22 cellular contexts compared by ENCODE assay signal in genomic region chrX:71991164-71991563, GRCh38.
"Had no signal": no experiment of that assay in that cellular context is flagged by ENCODE, and none has a peak within 500 bp of the region (broad histone marks: within the 10 kb centered on the region; RNA-seq: fewer than 3 reads in every experiment).

No MANE protein-coding gene starts in this region.

- H3K4me3 Mint-ChIP-seq: stimulated activated effector memory CD8-positive, alpha-beta T cell treated with anti-CD3 and anti-CD28 coated beads, Interleukin-12 subunit alpha, Interleukin-12 subunit beta, amount 100 ng/mL, for 72 hours had no signal

- H3K27ac Mint-ChIP-seq: stimulated activated effector memory CD8-positive, alpha-beta T cell treated with anti-CD3 and anti-CD28 coated beads, Interleukin-12 subunit alpha, Interleukin-12 subunit beta, amount 100 ng/mL, for 72 hours had no signal

- ATAC-seq: gastrocnemius medialis; left ventricle myocardium superior; naive thymus-derived CD8-positive, alpha-beta T cell; stimulated activated effector memory CD8-positive, alpha-beta T cell treated with anti-CD3 and anti-CD28 coated beads, Interleukin-12 subunit alpha, Interleukin-12 subunit beta, amount 100 ng/mL, for 72 hours; stimulated activated naive CD8-positive, alpha-beta T cell treated with anti-CD3 and anti-CD28 coated beads, Interleukin-15, Interleukin-2, amounts not matched to agents 100 U/mL and 50 U/mL, for 24 hours had no signal

- H3K27ac ChIP-seq: epithelial cell of prostate, esophagus muscularis mucosa, gastrocnemius medialis, parathyroid adenoma, prostate gland, right lobe of liver, tibial artery, upper lobe of left lung, uterus had no signal

- H3K36me3 Mint-ChIP-seq: naive thymus-derived CD8-positive, alpha-beta T cell; stimulated activated effector memory CD8-positive, alpha-beta T cell treated with anti-CD3 and anti-CD28 coated beads, Interleukin-12 subunit alpha, Interleukin-12 subunit beta, amount 100 ng/mL, for 72 hours had no signal

- H3K36me3 ChIP-seq: esophagus muscularis mucosa, gastrocnemius medialis, prostate gland, right lobe of liver, tibial artery, upper lobe of left lung, uterus had no signal

- H3K27me3 ChIP-seq: esophagus muscularis mucosa, gastrocnemius medialis, right lobe of liver, tibial artery, upper lobe of left lung, uterus had no signal

- H3K4me1 ChIP-seq: parathyroid adenoma, prostate gland, right lobe of liver, tibial artery, upper lobe of left lung, uterus had no signal

- H3K4me3 ChIP-seq: esophagus muscularis mucosa, gastrocnemius medialis, lung, prostate gland, right lobe of liver, tibial artery, upper lobe of left lung, uterus had no signal

- H3K9ac ChIP-seq: parathyroid adenoma had no signal

- H3K9me3 ChIP-seq: esophagus muscularis mucosa, gastrocnemius medialis, prostate gland, right lobe of liver, tibial artery, upper lobe of left lung, uterus had no signal

- H3K9me3 Mint-ChIP-seq: naive thymus-derived CD8-positive, alpha-beta T cell; stimulated activated effector memory CD8-positive, alpha-beta T cell treated with anti-CD3 and anti-CD28 coated beads, Interleukin-12 subunit alpha, Interleukin-12 subunit beta, amount 100 ng/mL, for 72 hours had no signal

- DNase-seq: effector memory CD4-positive, alpha-beta T cell; gastrocnemius medialis; kidney; left cardiac atrium; left ventricle myocardium superior; mesenchymal stem cell; naive thymus-derived CD8-positive, alpha-beta T cell; occipital lobe; retina; right lobe of liver; stimulated activated CD4-positive, alpha-beta T cell treated with anti-CD3 and anti-CD28 coated beads, Interleukin-4, amount 100 ng/mL, for 1 hour; stimulated activated CD8-positive, alpha-beta memory T cell treated with anti-CD3 and anti-CD28 coated beads, Interleukin-4, amount 100 ng/mL, for 48 hours; stimulated activated naive CD8-positive, alpha-beta T cell treated with anti-CD3 and anti-CD28 coated beads, Interleukin-15, Interleukin-2, amounts not matched to agents 100 U/mL and 50 U/mL, for 24 hours; tibial artery; upper lobe of left lung; uterus had no signal
